ENCODE assay signal across 14 cellular contexts in genomic region chr3:72306800-72307341, GRCh38.
A peak's percentile ranks its signal among the peaks of the same experiment; 100 is the strongest.
DNase-seq lines count a peak whose midpoint lies in the region; ATAC-seq and TF ChIP-seq lines count a peak whose summit lies in the region.
"Had no signal": no experiment of that assay in that cellular context is flagged by ENCODE, and none has a peak within 500 bp of the region (broad histone marks: within the 10 kb centered on the region; RNA-seq: fewer than 3 reads in every experiment).

No MANE protein-coding gene starts in this region.

- H3K9me3 ChIP-seq in uterus: no peaks in the 10 kb centered on the region
- no peaks in the 10 kb centered on the region for H3K9me3 ChIP-seq in Caco-2
- H3K9me3 ChIP-seq: upper lobe of left lung had no signal

- H3K27me3 ChIP-seq in uterus (no peaks in the 10 kb centered on the region), Caco-2 (replicated peaks; ENCODE audit: control insufficient read depth, insufficient read depth, low read length) (no peaks in the 10 kb centered on the region; the same call in 1 of the 2 replicates)
- H3K27me3 ChIP-seq: upper lobe of left lung had no signal

- no peak for DNase-seq in activated naive CD8-positive, alpha-beta T cell treated with anti-CD3 and anti-CD28 coated beads for 36 hours
- no peak for DNase-seq in activated naive CD8-positive, alpha-beta T cell treated with anti-CD3 and anti-CD28 coated beads, Interleukin-2, amount 50 U/mL, for 24 hours
- DNase-seq in NCI-H82 treated with DMSO at 0.1 percent for 48 hours (lab: John Stamatoyannopoulos, UW; ENCODE audit: unreplicated experiment): peak; percentile 10
- peak; percentile 24 for DNase-seq in fibroblast of the aortic adventitia (ENCODE audit: low read depth)
- DNase-seq in uterus: peak; percentile 53 to 54
- no peak for DNase-seq in occipital lobe (lab: John Stamatoyannopoulos, UW)
- DNase-seq in NCI-H1930 (lab: John Stamatoyannopoulos, UW): no peak
- no peak for DNase-seq in Caco-2
- DNase-seq: ACHN, activated B cell treated with CpG ODN at 0.5 μM for 24 hours, erythroblast, naive B cell, upper lobe of left lung had no signal

- no peak for ATAC-seq in activated naive CD8-positive, alpha-beta T cell treated with anti-CD3 and anti-CD28 coated beads, Interleukin-2, amount 50 U/mL, for 24 hours

- CTCF ChIA-PET in Caco-2 (lab: Charles Lee): interaction anchor here (1.1 kb wide), 1 partner anchor 516 kb away, joined by 3 read pairs; no protein-coding TSS in a partner anchor

- H3K27ac Mint-ChIP-seq in activated naive CD8-positive, alpha-beta T cell treated with anti-CD3 and anti-CD28 coated beads for 36 hours: peak overlapping the region; percentile 42
- no peak overlapping the region for H3K27ac Mint-ChIP-seq in activated naive CD8-positive, alpha-beta T cell treated with anti-CD3 and anti-CD28 coated beads, Interleukin-2, amount 50 U/mL, for 24 hours
- no peak overlapping the region for H3K27ac Mint-ChIP-seq in Caco-2 (ENCODE audit: unreplicated experiment)
- H3K27ac Mint-ChIP-seq: activated B cell treated with CpG ODN at 0.5 μM for 24 hours; activated naive CD8-positive, alpha-beta T cell had no signal

- H3K36me3 ChIP-seq in uterus (no peaks in the 10 kb centered on the region), Caco-2 (ENCODE audit: control insufficient read depth, insufficient read depth, low read length) (no peaks in the 10 kb centered on the region)
- H3K36me3 ChIP-seq: upper lobe of left lung had no signal

- no peak overlapping the region for H3K4me3 Mint-ChIP-seq in activated naive CD8-positive, alpha-beta T cell treated with anti-CD3 and anti-CD28 coated beads for 36 hours
- H3K4me3 Mint-ChIP-seq in activated naive CD8-positive, alpha-beta T cell treated with anti-CD3 and anti-CD28 coated beads, Interleukin-2, amount 50 U/mL, for 24 hours: no peak overlapping the region
- no peak overlapping the region for H3K4me3 Mint-ChIP-seq in Caco-2 (ENCODE audit: unreplicated experiment)
- H3K4me3 Mint-ChIP-seq: activated B cell treated with CpG ODN at 0.5 μM for 24 hours; activated naive CD8-positive, alpha-beta T cell; naive B cell had no signal

- intact Hi-C loops in uterus (cut with DNase I; ENCODE audit: low total_unique reads): no loop called here
- intact Hi-C loops in Caco-2 (cut with micrococcal nuclease; ENCODE audit: unreplicated experiment): no loop called here

- no peak for TF ChIP-seq POLR2A in uterus (IDR thresholded peaks at IDR 0.05)

- H3K4me1 Mint-ChIP-seq in activated naive CD8-positive, alpha-beta T cell treated with anti-CD3 and anti-CD28 coated beads for 36 hours: peaks cover 21% of the 10 kb centered on the region
- peaks cover 23% of the 10 kb centered on the region for H3K4me1 Mint-ChIP-seq in activated naive CD8-positive, alpha-beta T cell treated with anti-CD3 and anti-CD28 coated beads, Interleukin-2, amount 50 U/mL, for 24 hours
- H3K4me1 Mint-ChIP-seq in Caco-2 (ENCODE audit: low read depth, unreplicated experiment): no peaks in the 10 kb centered on the region

- H3K36me3 Mint-ChIP-seq in activated naive CD8-positive, alpha-beta T cell treated with anti-CD3 and anti-CD28 coated beads for 36 hours: no peaks in the 10 kb centered on the region
- no peaks in the 10 kb centered on the region for H3K36me3 Mint-ChIP-seq in activated naive CD8-positive, alpha-beta T cell treated with anti-CD3 and anti-CD28 coated beads, Interleukin-2, amount 50 U/mL, for 24 hours (ENCODE audit: low read depth)
- no peaks in the 10 kb centered on the region for H3K36me3 Mint-ChIP-seq in Caco-2 (ENCODE audit: insufficient read depth, unreplicated experiment)
- H3K36me3 Mint-ChIP-seq: activated naive CD8-positive, alpha-beta T cell; naive B cell had no signal

- H3K9me3 Mint-ChIP-seq in activated naive CD8-positive, alpha-beta T cell treated with anti-CD3 and anti-CD28 coated beads for 36 hours: no peaks in the 10 kb centered on the region
- H3K9me3 Mint-ChIP-seq in activated naive CD8-positive, alpha-beta T cell treated with anti-CD3 and anti-CD28 coated beads, Interleukin-2, amount 50 U/mL, for 24 hours: no peaks in the 10 kb centered on the region
- no peaks in the 10 kb centered on the region for H3K9me3 Mint-ChIP-seq in Caco-2 (ENCODE audit: unreplicated experiment)
- H3K9me3 Mint-ChIP-seq: activated B cell treated with CpG ODN at 0.5 μM for 24 hours, naive B cell had no signal

- no peaks in the 10 kb centered on the region for H3K4me1 ChIP-seq in uterus
- H3K4me1 ChIP-seq in Caco-2: no peaks in the 10 kb centered on the region

- BruUV-seq in Caco-2 (replicated peaks; lab: Mats Ljungman, UMichigan): no TSS peak

- no peak overlapping the region for H3K27ac ChIP-seq in uterus
- H3K27ac ChIP-seq: upper lobe of left lung had no signal

- H3K27me3 Mint-ChIP-seq in activated naive CD8-positive, alpha-beta T cell treated with anti-CD3 and anti-CD28 coated beads for 36 hours: no peaks in the 10 kb centered on the region
- H3K27me3 Mint-ChIP-seq in activated naive CD8-positive, alpha-beta T cell treated with anti-CD3 and anti-CD28 coated beads, Interleukin-2, amount 50 U/mL, for 24 hours: no peaks in the 10 kb centered on the region
- H3K27me3 Mint-ChIP-seq in Caco-2 (ENCODE audit: insufficient read depth, unreplicated experiment): peaks cover 4% of the 10 kb centered on the region
- H3K27me3 Mint-ChIP-seq: activated B cell treated with CpG ODN at 0.5 μM for 24 hours; activated naive CD8-positive, alpha-beta T cell; naive B cell had no signal

- H3K4me3 ChIP-seq in fibroblast of the aortic adventitia (ENCODE audit: low read depth, low read length): no peak overlapping the region
- H3K4me3 ChIP-seq in uterus: no peak overlapping the region
- no peak overlapping the region for H3K4me3 ChIP-seq in Caco-2 (ENCODE audit: low read depth, low read length)
- H3K4me3 ChIP-seq: upper lobe of left lung had no signal

- TF ChIP-seq CTCF in fibroblast of the aortic adventitia (IDR thresholded peaks at IDR 0.05; ENCODE audit: insufficient read depth, low read length) (no peak), uterus (IDR thresholded peaks at IDR 0.05) (no peak), Caco-2 (IDR thresholded peaks at IDR 0.05; ENCODE audit: insufficient read depth in 1 of 2, low read depth in 1 of 2, low read length in 1 of 2, severe bottlenecking in 1 of 2, unreplicated experiment in 1 of 2) (peak in 1 of 2 experiments; percentile 14)

- POLR2A ChIA-PET in Caco-2 (lab: Charles Lee): no interaction called here

Comparison
In these comparisons a context has a peak if more than half of its experiments do, and no peak if none do; other contexts are left out.
1. DNase-seq: peak in NCI-H82 treated with DMSO at 0.1 percent for 48 hours (single experiment), fibroblast of the aortic adventitia (single experiment) and uterus (2 of 2); none in activated naive CD8-positive, alpha-beta T cell treated with anti-CD3 and anti-CD28 coated beads for 36 hours (single experiment), activated naive CD8-positive, alpha-beta T cell treated with anti-CD3 and anti-CD28 coated beads, Interleukin-2, amount 50 U/mL, for 24 hours (single experiment), occipital lobe (single experiment), NCI-H1930 (0 of 2) and Caco-2 (0 of 2).